ENCODE assay signal across 1 cellular context in the genomic region with DNA sequence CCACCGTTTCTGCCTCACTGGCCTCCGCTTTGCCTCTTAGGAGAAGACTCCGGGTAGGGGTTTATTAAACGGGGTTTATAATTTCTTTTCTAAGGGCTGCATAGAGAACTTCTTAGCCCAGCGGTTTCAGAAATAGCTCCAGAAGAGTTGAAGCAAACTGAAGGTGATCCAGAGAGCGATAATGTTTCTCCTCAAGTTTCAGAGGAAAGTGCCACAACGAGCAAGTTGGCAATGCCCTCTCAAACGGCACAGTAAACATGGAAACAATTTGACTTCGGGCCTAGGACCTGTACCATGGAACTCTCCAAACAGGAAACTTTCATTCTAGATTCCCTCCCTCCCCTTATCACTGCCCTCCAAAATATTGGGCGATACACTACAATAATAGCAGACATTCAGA.
TF ChIP-seq lines count a peak whose summit lies in the region.

No MANE protein-coding gene starts in this region.

TF ChIP-seq in GM12878, 131 proteins besides CTCF, POLR2A, EP300 and RAD21 (continued from another document):
- TF ChIP-seq CBX3 (IDR thresholded peaks at IDR 0.05; ENCODE audit: borderline replicate concordance, low read depth): no peak
- no peak for TF ChIP-seq CHD4 (IDR thresholded peaks at IDR 0.05)
- TF ChIP-seq WRNIP1 (IDR thresholded peaks at IDR 0.05; ENCODE audit: borderline replicate concordance, low read depth, low read length): no peak
- no peak for TF ChIP-seq BCL11A (IDR thresholded peaks at IDR 0.05; ENCODE audit: low read depth, low read length)
- no peak for TF ChIP-seq NKRF (conservative IDR thresholded peaks at IDR 0.05)
- TF ChIP-seq EGR1 (IDR thresholded peaks at IDR 0.05; ENCODE audit: borderline replicate concordance in 1 of 2, low read depth in 2 of 2, low read length in 2 of 2): no peak
- no peak for TF ChIP-seq RB1 (IDR thresholded peaks at IDR 0.05; ENCODE audit: borderline replicate concordance)
- no peak for TF ChIP-seq KAT2A (conservative IDR thresholded peaks at IDR 0.05; ENCODE audit: control insufficient read depth, low read depth, low read length)
- no peak for TF ChIP-seq BACH1 (IDR thresholded peaks at IDR 0.05; ENCODE audit: borderline replicate concordance)
- no peak for TF ChIP-seq SUZ12 (IDR thresholded peaks at IDR 0.05; ENCODE audit: unreplicated experiment)
- no peak for TF ChIP-seq YBX1 (IDR thresholded peaks at IDR 0.05)
- no peak for TF ChIP-seq IKZF1 (conservative IDR thresholded peaks at IDR 0.05)
- no peak for TF ChIP-seq HDAC6 (IDR thresholded peaks at IDR 0.05; ENCODE audit: unreplicated experiment)
- TF ChIP-seq TARDBP (IDR thresholded peaks at IDR 0.05; ENCODE audit: borderline replicate concordance): no peak
